10 cellular contexts compared by ENCODE assay signal in the genomic region with DNA sequence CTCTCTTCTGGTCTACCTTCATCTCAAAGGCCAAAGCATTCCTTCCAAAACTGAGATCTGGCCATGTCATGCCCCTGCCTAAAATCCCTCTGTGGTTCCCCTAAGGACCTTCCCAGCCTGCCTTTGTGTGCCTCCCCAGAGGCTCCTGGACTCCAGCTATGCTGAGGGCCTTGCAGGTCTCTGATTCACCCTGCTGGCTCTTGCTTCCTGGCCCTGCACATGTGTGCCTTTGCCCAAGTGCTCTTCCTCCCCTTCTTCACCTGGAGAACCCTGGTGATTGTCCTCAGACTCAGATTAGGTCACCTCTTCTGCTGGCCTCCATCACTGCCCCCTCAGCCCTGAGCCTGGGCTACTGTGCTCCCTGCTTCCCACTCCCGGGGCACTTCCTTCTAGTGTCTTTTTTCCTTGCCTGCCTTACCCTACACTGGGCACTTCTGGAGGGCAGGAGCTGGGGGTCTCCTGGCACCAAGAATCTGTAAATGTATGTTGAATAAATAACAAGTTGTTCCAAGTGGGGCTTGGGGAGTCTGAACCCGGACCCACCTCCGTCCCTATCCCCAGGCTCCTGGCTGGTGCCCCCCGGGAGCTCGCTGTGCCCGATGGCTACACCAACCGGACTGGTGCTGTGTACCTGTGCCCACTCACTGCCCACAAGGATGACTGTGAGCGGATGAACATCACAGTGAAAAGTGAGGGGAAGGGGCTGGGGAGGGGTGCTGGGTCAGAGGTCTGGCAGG. TPM values are rescaled to one million over a fixed set of nuclear protein-coding genes. Genes with fewer than 3 reads are reported as not detected.
DNase-seq lines count a peak whose midpoint lies in the region; ATAC-seq and TF ChIP-seq lines count a peak whose summit lies in the region.
"Had no signal": no experiment of that assay in that cellular context is flagged by ENCODE, and none has a peak within 500 bp of the region (broad histone marks: within the 10 kb centered on the region; RNA-seq: fewer than 3 reads in every experiment).

No MANE protein-coding gene starts in this region.

- no peak for ATAC-seq in GM18505 (IDR thresholded peaks at IDR 0.05; ENCODE audit: unreplicated experiment)

- H3K27me3 ChIP-seq in adipocyte (replicated peaks; ENCODE audit: control insufficient read depth, insufficient read depth, low read length) = no peaks in the 10 kb centered on the region
- H3K27me3 ChIP-seq in right atrium auricular region = no peaks in the 10 kb centered on the region
- H3K27me3 ChIP-seq in spleen (replicated peaks in 1 of 7) = peaks cover 0 to under 1% (median 0%) of the 10 kb centered on the region in 7 donors

- H3K36me3 ChIP-seq in adipocyte (ENCODE audit: control insufficient read depth, insufficient read depth, low read length, severe bottlenecking) (no peaks in the 10 kb centered on the region), right atrium auricular region (peaks cover 8% of the 10 kb centered on the region), spleen (peaks cover 0 to 16% (median 0%) of the 10 kb centered on the region in 6 donors)

- H3K9me3 ChIP-seq in adipocyte (ENCODE audit: control insufficient read depth, low read length) (no peaks in the 10 kb centered on the region), right atrium auricular region (no peaks in the 10 kb centered on the region), spleen (no peaks in the 10 kb centered on the region)
- H3K9me3 ChIP-seq: Caco-2 had no signal

- H3K27ac ChIP-seq in right atrium auricular region = peak overlapping the region; percentile 92 to 96
- peak overlapping the region; percentile 10 to 88 (median 67) for H3K27ac ChIP-seq in spleen

- intact Hi-C loops in spleen (cut with DNase I; ENCODE audit: low total_unique reads) = no loop called here

- no peak overlapping the region for H3K9ac ChIP-seq in adipocyte (ENCODE audit: low read length)

- TF ChIP-seq POLR2A in spleen (IDR thresholded peaks at IDR 0.05) (no peak), GM18505 (IDR thresholded peaks at IDR 0.05; ENCODE audit: borderline replicate concordance, extremely low read depth, insufficient read depth, insufficient read length) (no peak)

- H3K4me3 ChIP-seq in adipocyte (ENCODE audit: low read length) = no peak overlapping the region
- no peak overlapping the region for H3K4me3 ChIP-seq in right atrium auricular region
- H3K4me3 ChIP-seq in spleen = no peak overlapping the region

- H3K4me1 ChIP-seq in adipocyte (ENCODE audit: control insufficient read depth, insufficient read depth, low read length) (peaks cover 78% of the 10 kb centered on the region), right atrium auricular region (peaks cover 0 to 86% of the 10 kb centered on the region in 2 donors), spleen (peaks cover 5 to 66% (median 28%) of the 10 kb centered on the region in 6 donors)
- H3K4me1 ChIP-seq: Caco-2 had no signal

- DNase-seq in ELR (ENCODE audit: low read depth) (peak; percentile 82), adipocyte (ENCODE audit: low read depth) (peak; percentile 52), right atrium auricular region (ENCODE audit: low spot score) (no peak), spleen (peak; percentile 54), DMS79 treated with DMSO at 0.1 percent for 48 hours (lab: John Stamatoyannopoulos, UW) (no peak), NCI-H187 treated with DMSO at 0.1 percent for 48 hours (lab: John Stamatoyannopoulos, UW) (no peak), UCSD-AML1 (lab: John Stamatoyannopoulos, UW; ENCODE audit: unreplicated experiment) (no peak)
- DNase-seq: Caco-2; stimulated activated CD4-positive, alpha-beta T cell treated with anti-CD3 and anti-CD28 coated beads, Interleukin-15, amount 100 ng/mL, for 24 hours had no signal

- WGBS in spleen, 5 donors = 92 to 96% (median 92%) methylated on average over 8 of the region's 8 CpGs

- no peak for TF ChIP-seq CTCF in right atrium auricular region (IDR thresholded peaks at IDR 0.05)
- TF ChIP-seq CTCF in spleen (IDR thresholded peaks at IDR 0.05 in 8 of 11, conservative IDR thresholded peaks at IDR 0.05 in 3 of 11) = no peak

RNA-seq across cellular contexts. Expression of a gene that starts 7.8 kb away (rescaled TPM):
- total RNA-seq in right atrium auricular region (10 to 100 TPM; 29.5 to 61.8 TPM), spleen (10 to 100 TPM; 22.7 to 52.3 (median 41.1) TPM)
- 10 to 100 TPM in 1 of 3 donors, 1 to 10 TPM in 2; 5.5 to 16.6 (median 8.1) TPM for polyA plus RNA-seq in spleen

RNA-seq across cellular contexts. Expression of a gene that starts 31.5 kb away (rescaled TPM):
- total RNA-seq in right atrium auricular region (100 to 1,000 TPM; 186 to 214 TPM), spleen (10 to 100 TPM; 22.9 to 41.5 (median 26.1) TPM)
- polyA plus RNA-seq in spleen = 10 to 100 TPM in 1 of 3 donors, 1 to 10 TPM in 2; 8.7 to 16.9 (median 9.5) TPM

Comparison
In these comparisons a context has a peak if more than half of its experiments do, and no peak if none do; other contexts are left out.
1. DNase-seq: peak in ELR (single experiment), adipocyte (single experiment) and spleen (single experiment); none in right atrium auricular region (single experiment), DMS79 treated with DMSO at 0.1 percent for 48 hours (single experiment), NCI-H187 treated with DMSO at 0.1 percent for 48 hours (single experiment) and UCSD-AML1 (single experiment).
2. RNA of a gene that starts 31.5 kb away (total RNA-seq): 186 to 214 TPM in right atrium auricular region; 22.9 to 41.5 TPM in spleen; every median in the first group is over 4 times any median in the second.